12 cellular contexts compared by ENCODE assay signal in genomic region chr10:17425584-17426262, GRCh38. TPM values are rescaled to one million over a fixed set of nuclear protein-coding genes. Genes with fewer than 3 reads are reported as not detected.
A peak's percentile ranks its signal among the peaks of the same experiment; 100 is the strongest.
DNase-seq lines count a peak whose midpoint lies in the region; ATAC-seq lines count a peak whose summit lies in the region.
"Had no signal": no experiment of that assay in that cellular context is flagged by ENCODE, and none has a peak within 500 bp of the region (broad histone marks: within the 10 kb centered on the region; RNA-seq: fewer than 3 reads in every experiment).

No MANE protein-coding gene starts in this region.

- no peaks in the 10 kb centered on the region for H3K9me3 Mint-ChIP-seq in activated naive CD8-positive, alpha-beta T cell treated with anti-CD3 and anti-CD28 coated beads, Interleukin-2, amount 50 U/mL, for 24 hours

- H3K36me3 Mint-ChIP-seq in activated naive CD8-positive, alpha-beta T cell treated with anti-CD3 and anti-CD28 coated beads, Interleukin-2, amount 50 U/mL, for 24 hours (ENCODE audit: low read depth) = no peaks in the 10 kb centered on the region

- ATAC-seq in activated naive CD8-positive, alpha-beta T cell treated with anti-CD3 and anti-CD28 coated beads, Interleukin-2, amount 50 U/mL, for 24 hours = peak; percentile 34
- no peak for ATAC-seq in GM18870 (IDR thresholded peaks at IDR 0.05; ENCODE audit: unreplicated experiment)

- H3K27me3 Mint-ChIP-seq in activated naive CD8-positive, alpha-beta T cell treated with anti-CD3 and anti-CD28 coated beads, Interleukin-2, amount 50 U/mL, for 24 hours = no peaks in the 10 kb centered on the region

- H3K4me3 Mint-ChIP-seq in activated naive CD8-positive, alpha-beta T cell treated with anti-CD3 and anti-CD28 coated beads, Interleukin-2, amount 50 U/mL, for 24 hours = no peak overlapping the region

- H3K4me1 Mint-ChIP-seq in activated naive CD8-positive, alpha-beta T cell treated with anti-CD3 and anti-CD28 coated beads, Interleukin-2, amount 50 U/mL, for 24 hours = peaks cover 69% of the 10 kb centered on the region

- DNase-seq in GDM1 (lab: John Stamatoyannopoulos, UW) (peak; percentile 74), pulmonary artery endothelial cell (ENCODE audit: low read depth, low spot score) (peak; percentile 37), GF-D8 (lab: John Stamatoyannopoulos, UW) (no peak), NCI-H446 treated with DMSO at 0.1 percent for 48 hours (lab: John Stamatoyannopoulos, UW) (no peak), SHP77 (lab: John Stamatoyannopoulos, UW) (no peak)
- DNase-seq in activated CD4-positive, alpha-beta T cell treated with anti-CD3 and anti-CD28 coated beads for 4 hours = peak; percentile 45 to 50
- peak; percentile 11 for DNase-seq in activated naive CD8-positive, alpha-beta T cell treated with anti-CD3 and anti-CD28 coated beads, Interleukin-2, amount 50 U/mL, for 24 hours
- DNase-seq: C1 segment of cervical spinal cord, NCI-H524 had no signal

- peak overlapping the region; percentile 61 for H3K27ac Mint-ChIP-seq in activated naive CD8-positive, alpha-beta T cell treated with anti-CD3 and anti-CD28 coated beads, Interleukin-2, amount 50 U/mL, for 24 hours

RNA-seq across cellular contexts. Expression of gene ST8SIA6, which starts 28.7 kb away (rescaled TPM):
- total RNA-seq in pulmonary artery endothelial cell = 0.53 and 0.79 TPM in 2 replicates
- total RNA-seq: astrocyte, kidney epithelial cell had no signal

Comparison
In these comparisons a context has a peak if more than half of its experiments do, and no peak if none do; other contexts are left out.
1. DNase-seq: peak in GDM1 (single experiment), activated CD4-positive, alpha-beta T cell treated with anti-CD3 and anti-CD28 coated beads for 4 hours (2 of 2), activated naive CD8-positive, alpha-beta T cell treated with anti-CD3 and anti-CD28 coated beads, Interleukin-2, amount 50 U/mL, for 24 hours (single experiment) and pulmonary artery endothelial cell (single experiment); none in GF-D8 (single experiment), NCI-H446 treated with DMSO at 0.1 percent for 48 hours (single experiment) and SHP77 (0 of 2).